In the genomic region with DNA sequence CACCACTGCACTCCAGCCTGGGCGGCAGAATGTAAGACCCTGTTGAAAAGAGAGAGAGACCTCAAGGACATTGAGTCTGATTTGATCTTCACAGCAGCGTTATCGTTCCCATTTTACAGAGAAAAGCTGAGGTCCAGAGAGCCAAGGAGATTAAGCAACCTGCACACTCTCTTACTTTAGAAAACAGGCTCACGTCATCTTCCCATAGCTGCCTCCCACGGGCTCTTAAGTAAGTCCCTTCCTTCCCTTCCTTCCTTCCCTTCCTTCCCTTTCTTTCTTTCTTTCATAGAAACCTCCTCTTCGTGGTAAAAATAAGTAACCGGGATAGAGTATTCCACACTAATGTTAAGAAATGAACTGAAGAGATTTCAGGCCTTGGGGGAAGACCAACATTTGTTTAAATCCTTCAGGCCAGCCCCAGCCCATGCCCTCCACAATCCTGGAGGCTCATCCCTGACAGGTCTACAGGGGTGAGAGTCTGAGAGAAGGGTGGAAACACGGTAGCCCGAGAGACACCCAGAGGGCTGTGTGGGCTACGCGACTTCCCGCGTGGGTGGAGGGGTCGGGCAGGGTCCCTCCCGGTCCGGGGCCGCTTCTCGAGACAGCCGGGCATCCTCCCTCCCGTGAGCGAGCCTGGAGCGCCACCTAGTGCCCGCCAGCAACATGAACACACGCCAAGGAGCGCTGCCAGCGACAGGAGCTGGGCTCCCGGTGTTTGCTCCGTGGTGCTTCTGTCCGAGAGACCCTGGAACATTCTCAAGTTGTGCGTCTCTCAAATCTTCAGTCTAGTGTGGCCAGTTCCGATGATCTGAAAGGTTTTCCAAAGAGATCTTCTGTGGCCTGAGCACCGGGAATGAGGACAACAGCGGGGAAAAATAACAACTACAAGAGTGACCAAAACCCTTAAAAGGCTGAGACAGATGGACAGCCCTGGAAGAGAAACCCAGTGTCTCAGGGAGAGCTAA, we compare ENCODE assay signal across 8 cellular contexts.
A peak's percentile ranks its signal among the peaks of the same experiment; 100 is the strongest.
DNase-seq lines count a peak whose midpoint lies in the region; ATAC-seq and TF ChIP-seq lines count a peak whose summit lies in the region.

No MANE protein-coding gene starts in this region.

- H3K4me3 ChIP-seq in AG04449 (ENCODE audit: low read depth, low read length) (peak overlapping the region; percentile 45), dorsolateral prefrontal cortex (peak overlapping the region in 41 of 59 donors; percentile 4 to 52 (median 28)), lung (no peak overlapping the region)

- ATAC-seq in GM18519 (IDR thresholded peaks at IDR 0.05; ENCODE audit: low FRiP score, unreplicated experiment) (peak; percentile 76), HG03039 (IDR thresholded peaks at IDR 0.05; ENCODE audit: unreplicated experiment) (peak; percentile 91), lung (ENCODE audit: insufficient read depth, low FRiP score) (peak; percentile 88)

- no peaks in the 10 kb centered on the region for H3K9me3 ChIP-seq in lung (ENCODE audit: control insufficient read depth in 2 of 2, insufficient read depth in 1 of 2, low read length in 1 of 2)

- H3K27me3 ChIP-seq in dorsolateral prefrontal cortex (peaks cover 0 to 35% (median 12%) of the 10 kb centered on the region in 45 donors), lung (ENCODE audit: control insufficient read depth, insufficient read depth) (no peaks in the 10 kb centered on the region)

- intact Hi-C loops in dorsolateral prefrontal cortex (cut with DNase I): loop anchor here (2.0 to 10.0 kb wide), 4 partner anchors 161 to 1601 kb away; a partner anchor contains a TSS

- 10 to 11% methylated on average over 33 of the region's 33 CpGs for WGBS in lung, 2 donors

- H3K27ac ChIP-seq in dorsolateral prefrontal cortex: no peak overlapping the region
- H3K27ac ChIP-seq in lung (ENCODE audit: low read depth in 1 of 2, low read length in 1 of 2): no peak overlapping the region

- TF ChIP-seq CTCF in AG04449 (IDR thresholded peaks at IDR 0.05; ENCODE audit: insufficient read depth, low read length, missing control alignments) (peak; percentile 98), dorsolateral prefrontal cortex (IDR thresholded peaks at IDR 0.05 in 54 of 56, conservative IDR thresholded peaks at IDR 0.05 in 2 of 56; ENCODE audit: low read depth in 1 of 56, partially characterized antibody in 56 of 56) (peak; percentile 61 to 98 (median 90)), lung (IDR thresholded peaks at IDR 0.05; ENCODE audit: control extremely low read depth, extremely low read depth) (peak; percentile 82)

- no peaks in the 10 kb centered on the region for H3K36me3 ChIP-seq in lung (ENCODE audit: control insufficient read depth in 2 of 2, insufficient read depth in 2 of 2, low read length in 2 of 2)

- no peak for DNase-seq in AG04449 (ENCODE audit: low read depth, low spot score)
- peak; percentile 50 for DNase-seq in NCI-H345 treated with DMSO at 0.1 percent for 48 hours (lab: John Stamatoyannopoulos, UW; ENCODE audit: unreplicated experiment)
- DNase-seq in activated CD4-positive, alpha-beta T cell treated with anti-CD3 and anti-CD28 coated beads, Interleukin-2, amount 50 U/mL, for 4 hours: peak; percentile 53 to 57
- peak; percentile 44 to 84 (median 58) for DNase-seq in dorsolateral prefrontal cortex
- DNase-seq in lung (ENCODE audit: low spot score): peak; percentile 79
- peak; percentile 44 to 53 (median 49) for DNase-seq in stimulated activated CD4-positive, alpha-beta T cell treated with anti-CD3 and anti-CD28 coated beads, TNF-alpha, amount 100 ng/mL, for 4 hours (ENCODE audit: low read depth in 3 of 3)

- POLR2A ChIA-PET in AG04449 (lab: Yijun Ruan, JAX): interaction anchor here (0.7 to 1.7 kb wide), 2 partner anchors 38 to 243 kb away, joined by 3 to 5 read pairs; a partner anchor contains a TSS

- CTCF ChIA-PET in AG04449 (lab: Yijun Ruan, JAX): interaction anchor here (0.6 to 6.0 kb wide), 52 partner anchors 9 to 1997 kb away, joined by 3 to 59 read pairs (median 4); a partner anchor contains a TSS

- H3K4me1 ChIP-seq in lung (ENCODE audit: control insufficient read depth in 2 of 2, insufficient read depth in 2 of 2, low read length in 2 of 2): no peaks in the 10 kb centered on the region
